In the genomic region with DNA sequence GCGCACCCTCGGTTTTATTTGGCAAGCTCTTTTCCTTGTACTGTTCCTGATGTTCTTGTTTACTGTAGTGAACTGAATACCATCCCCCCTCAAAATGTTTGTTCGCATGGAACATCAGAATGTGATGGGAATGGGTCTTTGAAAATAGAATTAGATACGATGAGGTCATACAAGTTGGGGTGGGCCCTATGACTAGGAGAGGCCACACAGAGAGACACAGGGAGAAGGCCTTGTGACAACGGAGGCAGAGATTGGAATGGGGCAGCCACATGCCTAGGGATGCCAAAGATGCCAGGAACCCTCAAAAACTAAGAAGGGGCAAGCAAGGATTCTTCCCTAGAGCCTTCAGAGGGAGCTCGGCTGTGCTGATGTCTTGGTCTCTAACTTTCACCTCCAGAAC, we compare ENCODE assay signal across 6 cellular contexts.
"Had no signal": no experiment of that assay in that cellular context is flagged by ENCODE, and none has a peak within 500 bp of the region (broad histone marks: within the 10 kb centered on the region; RNA-seq: fewer than 3 reads in every experiment).

No MANE protein-coding gene starts in this region.

- DNase-seq: IMR-90, KBM-7, KG1 had no signal

- FAIRE-seq: HTR-8/SVneo, K562 had no signal

- H3K27ac ChIP-seq: HL-60 had no signal

- H3K4me3 ChIP-seq: K562 had no signal

- ATAC-seq: K562 had no signal
